8 cellular contexts compared by ENCODE assay signal in genomic region chr1:23591460-23592208, GRCh38. TPM values are rescaled to one million over a fixed set of nuclear protein-coding genes. Genes with fewer than 3 reads are reported as not detected.
DNase-seq lines count a peak whose midpoint lies in the region; ATAC-seq and TF ChIP-seq lines count a peak whose summit lies in the region.

No MANE protein-coding gene starts in this region.

- H3K36me3 ChIP-seq in BLaER1 (no peaks in the 10 kb centered on the region), Panc1 (ENCODE audit: control insufficient read depth, insufficient read depth, low read length) (no peaks in the 10 kb centered on the region), aorta (ENCODE audit: control insufficient read depth in 1 of 2, insufficient read depth in 2 of 2, low read length in 1 of 2) (no peaks in the 10 kb centered on the region), osteoblast (ENCODE audit: insufficient read depth, low read length) (no peaks in the 10 kb centered on the region)

- peak; percentile 59 for ATAC-seq in GM19372 (IDR thresholded peaks at IDR 0.05; ENCODE audit: low read depth, unreplicated experiment)
- no peak for ATAC-seq in Panc1
- no peak for ATAC-seq in foreskin keratinocyte
- ATAC-seq in aorta (ENCODE audit: low FRiP score), result no peak

- POLR2A ChIA-PET in Panc1 (lab: Charles Lee), result no interaction called here

- H3K4me3 ChIP-seq in BLaER1 (peak overlapping the region; percentile 37), Panc1 (ENCODE audit: low read depth in 2 of 2, low read length in 2 of 2) (no peak overlapping the region), aorta (ENCODE audit: low read length in 2 of 2) (no peak overlapping the region), osteoblast (ENCODE audit: insufficient read depth, low read length) (no peak overlapping the region)

- in situ Hi-C loops in Panc1 (cut with HindIII; ENCODE audit: low pct_unique_long_range_greater_than_20kb, low sequenced_read_pairs), result no loop called here

- H3K79me2 ChIP-seq in osteoblast (ENCODE audit: insufficient read depth, low read length), result no peaks in the 10 kb centered on the region

- intact Hi-C loops in Panc1 (cut with micrococcal nuclease; ENCODE audit: unreplicated experiment) (no loop called here), aorta (cut with DNase I) (no loop called here)

- WGBS in aorta, 2 donors, result 88 to 91% methylated on average over 15 of the region's 15 CpGs

- DNase-seq in Panc1 (ENCODE audit: low read depth, low spot score), result no peak
- no peak for DNase-seq in foreskin keratinocyte
- no peak for DNase-seq in UCSD-AML1 (lab: John Stamatoyannopoulos, UW; ENCODE audit: unreplicated experiment)
- no peak for DNase-seq in cerebellar nuclear complex (lab: John Stamatoyannopoulos, UW)
- no peak for DNase-seq in aorta
- no peak for DNase-seq in osteoblast (ENCODE audit: insufficient read length, low spot score, missing footprints)

- no peak overlapping the region for H2AFZ ChIP-seq in osteoblast (ENCODE audit: low read length)

- peak overlapping the region; percentile 84 for H3K4me2 ChIP-seq in BLaER1
- no peak overlapping the region for H3K4me2 ChIP-seq in osteoblast (ENCODE audit: insufficient read depth, low read length)

- no peak for TF ChIP-seq CTCF in Panc1 (IDR thresholded peaks at IDR 0.05)
- TF ChIP-seq CTCF in foreskin keratinocyte (conservative IDR thresholded peaks at IDR 0.05), result no peak
- no peak for TF ChIP-seq CTCF in osteoblast (IDR thresholded peaks at IDR 0.05; ENCODE audit: extremely low read depth, low read depth, low read length)

- H4K20me1 ChIP-seq in BLaER1 (no peaks in the 10 kb centered on the region), osteoblast (ENCODE audit: insufficient read depth, low read length) (no peaks in the 10 kb centered on the region)

- CTCF ChIA-PET in Panc1 (lab: Charles Lee), result interaction anchor here (1.2 to 1.5 kb wide), 2 partner anchors 11 to 44 kb away, joined by 3 to 4 read pairs; no protein-coding TSS in a partner anchor

- BruUV-seq in Panc1 (replicated peaks; lab: Mats Ljungman, UMichigan), result no TSS peak

- peaks cover 97% of the 10 kb centered on the region for H3K4me1 ChIP-seq in BLaER1
- H3K4me1 ChIP-seq in Panc1 (ENCODE audit: control insufficient read depth, insufficient read depth, low read length), result peaks cover 26% of the 10 kb centered on the region
- peaks cover 40% of the 10 kb centered on the region for H3K4me1 ChIP-seq in foreskin keratinocyte
- H3K4me1 ChIP-seq in aorta (ENCODE audit: control insufficient read depth in 1 of 2, insufficient read depth in 2 of 2, low read length in 2 of 2), result no peaks in the 10 kb centered on the region
- H3K4me1 ChIP-seq in osteoblast (ENCODE audit: insufficient read depth, low read length), result peaks cover 4% of the 10 kb centered on the region

- H3K9me3 ChIP-seq in BLaER1, result no peaks in the 10 kb centered on the region
- no peaks in the 10 kb centered on the region for H3K9me3 ChIP-seq in Panc1 (ENCODE audit: control insufficient read depth, insufficient read depth, low read depth, low read length)
- no peaks in the 10 kb centered on the region for H3K9me3 ChIP-seq in aorta (ENCODE audit: control insufficient read depth, low read length)
- no peaks in the 10 kb centered on the region for H3K9me3 ChIP-seq in osteoblast (ENCODE audit: low read depth, low read length)

- no peaks in the 10 kb centered on the region for H3K27me3 ChIP-seq in BLaER1
- no peaks in the 10 kb centered on the region for H3K27me3 ChIP-seq in Panc1 (ENCODE audit: control insufficient read depth, insufficient read depth, low read length)
- H3K27me3 ChIP-seq in foreskin keratinocyte, result no peaks in the 10 kb centered on the region
- H3K27me3 ChIP-seq in aorta (ENCODE audit: control insufficient read depth in 1 of 2, insufficient read depth in 2 of 2, low read length in 1 of 2), result no peaks in the 10 kb centered on the region
- H3K27me3 ChIP-seq in osteoblast (ENCODE audit: insufficient read depth, low read length), result no peaks in the 10 kb centered on the region

- H3K27ac ChIP-seq in BLaER1 (peak overlapping the region; percentile 95), Panc1 (ENCODE audit: low read length) (peak overlapping the region; percentile 25; the same call in 1 of the 2 replicates), foreskin keratinocyte (peak overlapping the region; percentile 98), aorta (ENCODE audit: low read depth in 1 of 2, low read length in 2 of 2) (no peak overlapping the region), osteoblast (ENCODE audit: low read depth, low read length) (no peak overlapping the region)

- H3K9ac ChIP-seq in BLaER1, result peak overlapping the region; percentile 75

RNA-seq across cellular contexts. Expression of gene ID3, which starts 32.3 kb away (rescaled TPM):
- 39.6 TPM for total RNA-seq in Panc1 (2021; ENCODE audit: unreplicated experiment)
- 46.3 TPM for polyA plus RNA-seq in Panc1 (2012; ENCODE audit: insufficient read length)
- 7.8 and 13.0 TPM in 2 replicates for total RNA-seq in foreskin keratinocyte
- 10.2 and 17.0 TPM in 2 replicates for polyA plus RNA-seq in foreskin keratinocyte
- 100 to 1,000 TPM; 368 to 390 TPM for total RNA-seq in aorta
- 100 to 1,000 TPM; 349 to 603 TPM for polyA plus RNA-seq in aorta
- 177 and 240 TPM in 2 replicates for total RNA-seq in osteoblast

Comparison
In these comparisons a context has a peak if more than half of its experiments do, and no peak if none do; other contexts are left out.
1. H3K27ac ChIP-seq: peak in BLaER1 (single experiment), Panc1 (single experiment) and foreskin keratinocyte (single experiment); none in aorta (0 of 2) and osteoblast (single experiment).